In genomic region chr10:91976324-91977051, GRCh38 we compare ENCODE assay signal across 32 cellular contexts. TPM values are rescaled to one million over a fixed set of nuclear protein-coding genes. Genes with fewer than 3 reads are reported as not detected.
DNase-seq lines count a peak whose midpoint lies in the region; ATAC-seq, FAIRE-seq and TF ChIP-seq lines count a peak whose summit lies in the region.
"Had no signal": no experiment of that assay in that cellular context is flagged by ENCODE, and none has a peak within 500 bp of the region (broad histone marks: within the 10 kb centered on the region; RNA-seq: fewer than 3 reads in every experiment).

No MANE protein-coding gene starts in this region.

- peak overlapping the region; percentile 85 for H3K27ac Mint-ChIP-seq in astrocyte (ENCODE audit: unreplicated experiment)
- H3K27ac Mint-ChIP-seq in stimulated activated effector memory CD8-positive, alpha-beta T cell treated with anti-CD3 and anti-CD28 coated beads, Interleukin-12 subunit alpha, Interleukin-12 subunit beta, amount 100 ng/mL, for 72 hours = peak overlapping the region; percentile 5
- H3K27ac Mint-ChIP-seq in naive thymus-derived CD8-positive, alpha-beta T cell = peak overlapping the region in 4 of 10 donors; percentile 3 to 57 (median 22)
- H3K27ac Mint-ChIP-seq: B cell; natural killer cell treated with Interleukin-12 subunit alpha and Interleukin-12 subunit beta and Interleukin-15 and Interleukin-18, amount 100 ng/mL, for 72 hours; type B pancreatic cell had no signal

- H3K9ac ChIP-seq in PC-3 (ENCODE audit: low read length) (no peak overlapping the region), astrocyte (ENCODE audit: low read length) (no peak overlapping the region)

- POLR2A ChIA-PET in PC-3 (lab: Charles Lee; ENCODE audit: unreplicated experiment) = no interaction called here
- POLR2A ChIA-PET in naive thymus-derived CD8-positive, alpha-beta T cell (lab: Charles Lee) = no interaction called here

- ATAC-seq in Right ventricle myocardium inferior = no peak
- no peak; the same call in 1 of the 2 replicates for ATAC-seq in PC-3
- ATAC-seq in stimulated activated effector memory CD8-positive, alpha-beta T cell treated with anti-CD3 and anti-CD28 coated beads, Interleukin-12 subunit alpha, Interleukin-12 subunit beta, amount 100 ng/mL, for 72 hours = no peak
- no peak for ATAC-seq in pancreas
- ATAC-seq in naive thymus-derived CD8-positive, alpha-beta T cell = no peak
- ATAC-seq in GM19328 (IDR thresholded peaks at IDR 0.05; ENCODE audit: unreplicated experiment) = no peak
- ATAC-seq: HCT116; natural killer cell treated with Interleukin-12 subunit alpha and Interleukin-12 subunit beta and Interleukin-15 and Interleukin-18, amount 100 ng/mL, for 72 hours; T-helper 17 cell had no signal

- H3K4me3 Mint-ChIP-seq in astrocyte (ENCODE audit: unreplicated experiment) = peak overlapping the region; percentile 11
- H3K4me3 Mint-ChIP-seq in stimulated activated effector memory CD8-positive, alpha-beta T cell treated with anti-CD3 and anti-CD28 coated beads, Interleukin-12 subunit alpha, Interleukin-12 subunit beta, amount 100 ng/mL, for 72 hours = no peak overlapping the region
- no peak overlapping the region for H3K4me3 Mint-ChIP-seq in naive thymus-derived CD8-positive, alpha-beta T cell
- H3K4me3 Mint-ChIP-seq: B cell; natural killer cell treated with Interleukin-12 subunit alpha and Interleukin-12 subunit beta and Interleukin-15 and Interleukin-18, amount 100 ng/mL, for 72 hours; T-helper 17 cell; type B pancreatic cell had no signal

- no peaks in the 10 kb centered on the region for H3K9me3 Mint-ChIP-seq in astrocyte (ENCODE audit: unreplicated experiment)
- H3K9me3 Mint-ChIP-seq in stimulated activated effector memory CD8-positive, alpha-beta T cell treated with anti-CD3 and anti-CD28 coated beads, Interleukin-12 subunit alpha, Interleukin-12 subunit beta, amount 100 ng/mL, for 72 hours = no peaks in the 10 kb centered on the region
- no peaks in the 10 kb centered on the region for H3K9me3 Mint-ChIP-seq in naive thymus-derived CD8-positive, alpha-beta T cell
- H3K9me3 Mint-ChIP-seq: natural killer cell treated with Interleukin-12 subunit alpha and Interleukin-12 subunit beta and Interleukin-15 and Interleukin-18, amount 100 ng/mL, for 72 hours; type B pancreatic cell had no signal

- no peaks in the 10 kb centered on the region for H3K27me3 Mint-ChIP-seq in astrocyte (ENCODE audit: low read depth, unreplicated experiment)
- H3K27me3 Mint-ChIP-seq in naive thymus-derived CD8-positive, alpha-beta T cell = no peaks in the 10 kb centered on the region
- H3K27me3 Mint-ChIP-seq: B cell; natural killer cell treated with Interleukin-12 subunit alpha and Interleukin-12 subunit beta and Interleukin-15 and Interleukin-18, amount 100 ng/mL, for 72 hours; T-helper 17 cell; type B pancreatic cell had no signal

- H3K9me2 ChIP-seq in PC-3 (replicated peaks; ENCODE audit: low read length) = no peaks in the 10 kb centered on the region

- BruUV-seq in PC-3 (replicated peaks; lab: Mats Ljungman, UMichigan) = no TSS peak

- no peaks in the 10 kb centered on the region for H3F3A ChIP-seq in PC-3 (ENCODE audit: low read length, unreplicated experiment)

- no peak overlapping the region for H2AFZ ChIP-seq in PC-3 (ENCODE audit: low read length)
- no peak overlapping the region for H2AFZ ChIP-seq in astrocyte (ENCODE audit: low read depth, low read length)

- H3K4me2 ChIP-seq in PC-3 (ENCODE audit: low read length) (no peak overlapping the region), astrocyte (ENCODE audit: low read length) (peak overlapping the region; percentile 29)
- H3K4me2 ChIP-seq: smooth muscle cell had no signal

- H3K36me3 ChIP-seq in cardiac muscle cell = peaks cover 4% of the 10 kb centered on the region
- H3K36me3 ChIP-seq in PC-3 (ENCODE audit: low read depth, low read length) = peaks cover under 1% of the 10 kb centered on the region; the same call in 1 of the 2 replicates
- H3K36me3 ChIP-seq in astrocyte (ENCODE audit: insufficient read depth, low read length) = peaks cover under 1% of the 10 kb centered on the region
- H3K36me3 ChIP-seq in pancreas = no peaks in the 10 kb centered on the region

- no peak overlapping the region for H3K4me3 ChIP-seq in cardiac muscle cell
- no peak overlapping the region for H3K4me3 ChIP-seq in PC-3 (ENCODE audit: low read length)
- no peak overlapping the region for H3K4me3 ChIP-seq in astrocyte (ENCODE audit: insufficient read depth, low read depth, low read length)
- H3K4me3 ChIP-seq in pancreas = no peak overlapping the region
- H3K4me3 ChIP-seq: SK-N-MC, smooth muscle cell had no signal

- DNase-seq in cardiac muscle cell (ENCODE audit: low read depth in 1 of 2, low spot score in 1 of 2) = peak; percentile 20 to 73
- no peak for DNase-seq in Right ventricle myocardium inferior (ENCODE audit: missing footprints)
- peak; percentile 22 for DNase-seq in PC-3
- no peak for DNase-seq in astrocyte (ENCODE audit: low read depth)
- no peak for DNase-seq in stimulated activated effector memory CD8-positive, alpha-beta T cell treated with anti-CD3 and anti-CD28 coated beads, Interleukin-12 subunit alpha, Interleukin-12 subunit beta, amount 100 ng/mL, for 72 hours (ENCODE audit: low spot score in 2 of 2)
- no peak for DNase-seq in pancreas
- no peak for DNase-seq in naive thymus-derived CD8-positive, alpha-beta T cell
- DNase-seq: activated CD4-positive, alpha-beta T cell treated with anti-CD3 and anti-CD28 coated beads, Interleukin-2, amount 50 U/mL, for 1 hour; activated CD8-positive, alpha-beta memory T cell treated with anti-CD3 and anti-CD28 coated beads, Interleukin-2, amount 50 U/mL, for 4 hours; activated gamma-delta T cell treated with Interleukin-2 at 50 U/mL for 16 hours; brain microvascular endothelial cell; DMS153; effector memory CD4-positive, alpha-beta T cell; erythroblast; foreskin fibroblast; GF-D8; head of caudate nucleus; KG1; midbrain; MM.1S; NCI-H2029; NCI-H2227 treated with DMSO at 0.1 percent for 48 hours; RPMI8226; stimulated activated CD4-positive, alpha-beta T cell treated with anti-CD3 and anti-CD28 coated beads, Interleukin-1b, Interleukin-23, amount 100 ng/mL, for 48 hours; T-helper 17 cell had no signal

- H3K4me1 ChIP-seq in cardiac muscle cell (ENCODE audit: low read depth) (peaks cover 17% of the 10 kb centered on the region), PC-3 (ENCODE audit: insufficient read depth, low read length) (peaks cover 37% of the 10 kb centered on the region), astrocyte (ENCODE audit: insufficient read depth, low read length) (peaks cover 26% of the 10 kb centered on the region), pancreas (peaks cover 0 to 4% (median 0%) of the 10 kb centered on the region in 3 donors)

- H3K36me3 Mint-ChIP-seq in astrocyte (ENCODE audit: low read depth, unreplicated experiment) = peaks cover 6% of the 10 kb centered on the region
- peaks cover 84% of the 10 kb centered on the region for H3K36me3 Mint-ChIP-seq in stimulated activated effector memory CD8-positive, alpha-beta T cell treated with anti-CD3 and anti-CD28 coated beads, Interleukin-12 subunit alpha, Interleukin-12 subunit beta, amount 100 ng/mL, for 72 hours
- H3K36me3 Mint-ChIP-seq in naive thymus-derived CD8-positive, alpha-beta T cell = peaks cover 0 to 81% (median 41%) of the 10 kb centered on the region in 3 donors

- TF ChIP-seq CTCF in cardiac muscle cell (IDR thresholded peaks at IDR 0.05; ENCODE audit: low read depth, low read length) (no peak), PC-3 (conservative IDR thresholded peaks at IDR 0.05; ENCODE audit: low read depth, low read length) (no peak), astrocyte (IDR thresholded peaks at IDR 0.05; ENCODE audit: insufficient read depth, low read depth, low read length) (no peak), pancreas (IDR thresholded peaks at IDR 0.05) (no peak)

- peak overlapping the region; percentile 78 for H3K27ac ChIP-seq in cardiac muscle cell
- H3K27ac ChIP-seq in PC-3 (ENCODE audit: low read length) = no peak overlapping the region
- no peak overlapping the region for H3K27ac ChIP-seq in astrocyte (ENCODE audit: low read depth, low read length)
- no peak overlapping the region for H3K27ac ChIP-seq in pancreas
- H3K27ac ChIP-seq: brain microvascular endothelial cell, SK-N-MC had no signal

- H3K4me1 Mint-ChIP-seq in astrocyte (ENCODE audit: low read depth, unreplicated experiment) = peaks cover 31% of the 10 kb centered on the region
- H3K4me1 Mint-ChIP-seq in stimulated activated effector memory CD8-positive, alpha-beta T cell treated with anti-CD3 and anti-CD28 coated beads, Interleukin-12 subunit alpha, Interleukin-12 subunit beta, amount 100 ng/mL, for 72 hours = peaks cover 23% of the 10 kb centered on the region
- peaks cover 0 to 6% (median 3%) of the 10 kb centered on the region in 4 donors for H3K4me1 Mint-ChIP-seq in naive thymus-derived CD8-positive, alpha-beta T cell

- WGBS in pancreas, 2 donors = 89% methylated on average over 5 of the region's 5 CpGs

- H3K27me3 ChIP-seq in cardiac muscle cell (no peaks in the 10 kb centered on the region), PC-3 (ENCODE audit: low read length) (no peaks in the 10 kb centered on the region), astrocyte (ENCODE audit: insufficient read depth, low read length) (no peaks in the 10 kb centered on the region), pancreas (no peaks in the 10 kb centered on the region)
- H3K27me3 ChIP-seq: brain microvascular endothelial cell had no signal

- no peak for FAIRE-seq in astrocyte (lab: Jason Lieb, UNC)
- no peak for FAIRE-seq in pancreas (lab: Jason Lieb, UNC)

- H4K20me1 ChIP-seq in PC-3 (ENCODE audit: low read length) = no peaks in the 10 kb centered on the region
- H4K20me1 ChIP-seq in astrocyte (ENCODE audit: insufficient read depth, low read length) = no peaks in the 10 kb centered on the region

- CTCF ChIA-PET in PC-3 (lab: Charles Lee) = interaction anchor here (0.5 kb wide), 1 partner anchor 53 kb away, joined by 3 read pairs; the partner anchor contains the start of gene BTAF1

- intact Hi-C loops in Right ventricle myocardium inferior (cut with DNase I) = no loop called here
- intact Hi-C loops in PC-3 (cut with micrococcal nuclease) = no loop called here
- intact Hi-C loops in pancreas (cut with DNase I) = no loop called here

- no peaks in the 10 kb centered on the region for H3K79me2 ChIP-seq in PC-3 (ENCODE audit: low read length)
- no peaks in the 10 kb centered on the region for H3K79me2 ChIP-seq in astrocyte (ENCODE audit: insufficient read depth, low read length)

- H3K9me3 ChIP-seq in cardiac muscle cell (ENCODE audit: low read depth) = no peaks in the 10 kb centered on the region
- no peaks in the 10 kb centered on the region for H3K9me3 ChIP-seq in PC-3 (ENCODE audit: low read length)
- no peaks in the 10 kb centered on the region for H3K9me3 ChIP-seq in astrocyte (ENCODE audit: insufficient read depth, low read depth, low read length)
- no peaks in the 10 kb centered on the region for H3K9me3 ChIP-seq in pancreas

RNA-seq across cellular contexts. Expression of gene BTAF1, which starts 52.9 kb away (rescaled TPM):
- total RNA-seq in cardiac muscle cell = 61.3 and 121 TPM in 2 replicates
- polyA plus RNA-seq in cardiac muscle cell = 35.1 and 73.5 TPM in 2 replicates
- 10.4 TPM for total RNA-seq in Right ventricle myocardium inferior
- 22.9 and 27.6 TPM in 2 replicates for total RNA-seq in PC-3 (2014; rRNA removed)
- 29.2 and 30.8 TPM in 2 replicates for total RNA-seq in astrocyte
- total RNA-seq in pancreas = 10 to 100 TPM in 5 of 6 donors, 1 to 10 TPM in 1; 7.2 to 16.4 (median 12.7) TPM
- polyA plus RNA-seq in pancreas = 10 to 100 TPM in 1 of 2 donors, 1 to 10 TPM in 1; 5.5 to 13.5 TPM
- 10 to 100 TPM; 81.6 to 82.7 TPM for total RNA-seq in naive thymus-derived CD8-positive, alpha-beta T cell
- polyA plus RNA-seq in naive thymus-derived CD8-positive, alpha-beta T cell = 1 to 10 TPM; 7.9 to 9.1 (median 8.6) TPM

Comparison
In these comparisons a context has a peak if more than half of its experiments do, and no peak if none do; other contexts are left out.
1. DNase-seq: peak in cardiac muscle cell (2 of 2) and PC-3 (single experiment); none in Right ventricle myocardium inferior (single experiment), astrocyte (single experiment), stimulated activated effector memory CD8-positive, alpha-beta T cell treated with anti-CD3 and anti-CD28 coated beads, Interleukin-12 subunit alpha, Interleukin-12 subunit beta, amount 100 ng/mL, for 72 hours (0 of 2), pancreas (0 of 6) and naive thymus-derived CD8-positive, alpha-beta T cell (0 of 10).